ENCODE assay signal across 1 cellular context in genomic region chr10:96043157-96043894, GRCh38.
TF ChIP-seq lines count a peak whose summit lies in the region.

CCNJ (plus strand) TSS chr10:96043583; CDS start chr10:96044394, 811 bp downstream.

TF ChIP-seq in K562, 482 proteins besides CTCF, POLR2A, EP300 and RAD21 (continued from another document and continues in another):
- TF ChIP-seq MAFG (tag; conservative IDR thresholded peaks at IDR 0.05) (no peak), HLTF (IDR thresholded peaks at IDR 0.05) (no peak), KLF16 (IDR thresholded peaks at IDR 0.05) (no peak), IRF1 (CRISPR knock-in tag; IDR thresholded peaks at IDR 0.05; ENCODE audit: borderline replicate concordance) (no peak), PYGO2 (tag; IDR thresholded peaks at IDR 0.05) (no peak), SNIP1 (IDR thresholded peaks at IDR 0.05; ENCODE audit: low read depth) (no peak), NR3C1 (CRISPR knock-in tag; IDR thresholded peaks at IDR 0.05) (no peak; the same call in 1 of the 2 replicates), SAFB2 (IDR thresholded peaks at IDR 0.05; ENCODE audit: borderline replicate concordance, low read depth, low read length, severe bottlenecking) (no peak), STAG1 (CRISPR knock-in tag; IDR thresholded peaks at IDR 0.05; ENCODE audit: borderline replicate concordance) (no peak), PTTG1 (tag; IDR thresholded peaks at IDR 0.05; ENCODE audit: low read depth) (no peak), ZNF133 (CRISPR knock-in tag; IDR thresholded peaks at IDR 0.05) (no peak), RBM25 (IDR thresholded peaks at IDR 0.05; ENCODE audit: low read depth, low read length, severe bottlenecking) (peak; percentile 100), CEBPG (CRISPR knock-in tag; IDR thresholded peaks at IDR 0.05) (no peak), CEBPG (tag; conservative IDR thresholded peaks at IDR 0.05 in 1 of 2, IDR thresholded peaks at IDR 0.05 in 1 of 2) (no peak), FOSL1 (tag; conservative IDR thresholded peaks at IDR 0.05) (no peak), KDM1A (IDR thresholded peaks at IDR 0.05) (no peak), SPI1 (IDR thresholded peaks at IDR 0.05; ENCODE audit: borderline replicate concordance, low read depth, low read length) (no peak), NFRKB (IDR thresholded peaks at IDR 0.05; ENCODE audit: low read depth) (no peak), ZNF561 (CRISPR knock-in tag; conservative IDR thresholded peaks at IDR 0.05) (no peak), ZBTB1 (CRISPR knock-in tag; IDR thresholded peaks at IDR 0.05; ENCODE audit: borderline replicate concordance, low read depth) (0 out of 2 replicates have a peak, but pooled peaks have one; percentile 7), ZNF511 (CRISPR knock-in tag; IDR thresholded peaks at IDR 0.05) (peak; percentile 57; the same call in 1 of the 2 replicates), MEF2D (tag; conservative IDR thresholded peaks at IDR 0.05; ENCODE audit: low read depth) (no peak), NR1H2 (CRISPR knock-in tag; IDR thresholded peaks at IDR 0.05) (0 out of 2 replicates have a peak, but pooled peaks have one; percentile 75), CREM (IDR thresholded peaks at IDR 0.05; ENCODE audit: low read depth) (peak; percentile 2; the same call in 1 of the 2 replicates), ZZZ3 (IDR thresholded peaks at IDR 0.05) (no peak), SMARCA4 (IDR thresholded peaks at IDR 0.05) (no peak), TRIM28 (IDR thresholded peaks at IDR 0.05) (no peak), THRA (IDR thresholded peaks at IDR 0.05) (no peak), MYNN (IDR thresholded peaks at IDR 0.05) (no peak), MYNN (CRISPR knock-in tag; IDR thresholded peaks at IDR 0.05) (no peak), RFX1 (IDR thresholded peaks at IDR 0.05) (no peak), POLR2H (tag; IDR thresholded peaks at IDR 0.05; ENCODE audit: low read depth) (peak; percentile 25; the same call in 1 of the 2 replicates), ZNF23 (CRISPR knock-in tag; IDR thresholded peaks at IDR 0.05) (no peak), VEZF1 (CRISPR knock-in tag; IDR thresholded peaks at IDR 0.05) (peak; percentile 81), RCOR1 (IDR thresholded peaks at IDR 0.05; ENCODE audit: borderline replicate concordance in 1 of 2, low read depth in 2 of 2, low read length in 2 of 2) (0 out of 4 replicates have a peak, but pooled peaks of 1 of the 2 experiments have one; percentile 4), E2F8 (IDR thresholded peaks at IDR 0.05; ENCODE audit: low read depth, partially characterized antibody) (no peak), STAT6 (CRISPR knock-in tag; IDR thresholded peaks at IDR 0.05) (no peak), ZNF785 (CRISPR knock-in tag; IDR thresholded peaks at IDR 0.05) (no peak), ZNF830 (CRISPR knock-in tag; IDR thresholded peaks at IDR 0.05) (no peak), ZNF354B (CRISPR knock-in tag; IDR thresholded peaks at IDR 0.05) (no peak), YBX1 (IDR thresholded peaks at IDR 0.05) (no peak), CAMTA2 (CRISPR knock-in tag; conservative IDR thresholded peaks at IDR 0.05) (no peak), HMBOX1 (IDR thresholded peaks at IDR 0.05) (no peak), FOXO4 (CRISPR knock-in tag; IDR thresholded peaks at IDR 0.05) (no peak), THRB (CRISPR knock-in tag; conservative IDR thresholded peaks at IDR 0.05) (no peak), YY1 (IDR thresholded peaks at IDR 0.05; ENCODE audit: borderline replicate concordance in 1 of 3, control insufficient read depth in 1 of 3, extremely low read depth in 1 of 3, insufficient read depth in 3 of 3, insufficient read length in 1 of 3, insufficient replicate concordance in 2 of 3, low read depth in 1 of 3, low read length in 2 of 3) (peak; percentile 22 to 80 (median 67)), GTF3C2 (IDR thresholded peaks at IDR 0.05; ENCODE audit: borderline replicate concordance, extremely low read depth, insufficient read length) (no peak), POLR2G (IDR thresholded peaks at IDR 0.05; ENCODE audit: low read depth, low read length) (peak; percentile 98), ZNF551 (CRISPR knock-in tag; IDR thresholded peaks at IDR 0.05) (no peak), ZC3H11A (IDR thresholded peaks at IDR 0.05; ENCODE audit: low read depth, low read length) (no peak), CBX3 (IDR thresholded peaks at IDR 0.05; ENCODE audit: borderline replicate concordance in 1 of 2, low read length in 2 of 2) (0 out of 3 replicates have a peak, but pooled peaks of 1 of the 2 experiments have one; percentile 23), SAFB (IDR thresholded peaks at IDR 0.05; ENCODE audit: borderline replicate concordance, low read depth, low read length) (no peak), ARID2 (IDR thresholded peaks at IDR 0.05) (no peak), SETDB1 (IDR thresholded peaks at IDR 0.05; ENCODE audit: low read length) (no peak)
